8 cellular contexts compared by ENCODE assay signal in the genomic region with DNA sequence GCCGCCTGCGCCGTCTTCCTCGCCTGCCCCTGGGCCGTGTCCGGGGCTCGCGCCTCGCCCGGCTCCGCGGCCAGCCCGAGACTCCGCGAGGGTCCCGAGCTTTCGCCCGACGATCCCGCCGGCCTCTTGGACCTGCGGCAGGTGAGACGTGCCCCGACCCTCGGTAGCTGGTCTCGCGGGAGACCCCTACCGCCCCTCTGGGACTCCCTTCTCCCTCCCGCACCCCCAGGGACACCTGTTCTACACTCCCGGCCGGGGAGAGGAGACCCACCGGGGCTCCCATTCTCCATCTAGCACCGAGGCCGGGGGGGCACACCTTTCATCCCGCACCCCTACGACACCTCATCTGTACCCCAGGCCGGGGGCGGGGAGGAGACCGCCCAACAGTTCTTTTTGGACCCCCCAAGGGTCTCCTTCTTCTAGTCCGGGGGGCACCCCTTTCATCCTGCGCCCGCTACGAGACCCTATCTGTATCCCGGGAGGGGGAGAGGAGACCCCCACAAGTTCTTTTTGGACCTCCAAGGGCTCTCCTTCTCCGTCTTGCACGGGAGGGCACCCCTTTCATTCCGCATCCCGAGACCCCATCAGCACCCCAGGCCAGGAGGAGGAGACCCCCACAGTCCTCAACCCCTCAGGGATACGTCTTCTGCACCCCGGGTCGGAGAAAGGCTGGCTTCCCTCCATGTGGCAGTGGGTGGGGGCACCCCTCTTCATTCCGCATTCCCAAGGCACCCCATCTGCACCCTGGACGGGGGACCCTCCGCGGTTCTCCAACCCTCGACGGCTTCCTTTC. TPM values are rescaled to one million over a fixed set of nuclear protein-coding genes. Genes with fewer than 3 reads are reported as not detected.
DNase-seq lines count a peak whose midpoint lies in the region; ATAC-seq, FAIRE-seq and TF ChIP-seq lines count a peak whose summit lies in the region.

No MANE protein-coding gene starts in this region.

- 8% methylated on average over 43 of the region's 57 CpGs; no CpG with 5 or more reads in 1 of the 2 experiments for WGBS in H1 (ENCODE audit: extremely low coverage in 1 of 2, insufficient coverage in 1 of 2, insufficient read length in 1 of 2, insufficient replicate concordance in 2 of 2, low coverage in 1 of 2, low lambda C conversion rate in 2 of 2, missing lambda C conversion rate in 1 of 2), 2 experiments

- no peak overlapping the region for H2BK12ac ChIP-seq in H1 (ENCODE audit: low read depth, low read length)

- peaks cover 12% of the 10 kb centered on the region for H3K4me1 Mint-ChIP-seq in Caco-2 (ENCODE audit: low read depth, unreplicated experiment)

- H3K27ac ChIP-seq in H1 (ENCODE audit: low read depth, low read length), result no peak overlapping the region
- H3K27ac ChIP-seq in neutrophil, result no peak overlapping the region

- no peak overlapping the region for H2BK20ac ChIP-seq in H1 (ENCODE audit: low read length)

- H4K20me1 ChIP-seq in H1 (replicated peaks in 1 of 2; ENCODE audit: control insufficient read depth in 1 of 2, insufficient read depth in 2 of 2, low read length in 2 of 2), result peaks cover 0 to 4% of the 10 kb centered on the region in 2 experiments

- CTCF ChIA-PET in Caco-2 (lab: Charles Lee), result interaction anchor here (0.6 to 1.1 kb wide), 3 partner anchors 13 to 207 kb away, joined by 3 to 5 read pairs (median 3); a partner anchor contains a TSS
- CTCF ChIA-PET in H1 (lab: Charles Lee; ENCODE audit: partially characterized antibody), result interaction anchor here (1.2 to 1.4 kb wide), 2 partner anchors 20 to 238 kb away, joined by 3 to 4 read pairs; no protein-coding TSS in a partner anchor

- H3K36me3 Mint-ChIP-seq in Caco-2 (ENCODE audit: insufficient read depth, unreplicated experiment), result peaks cover 12% of the 10 kb centered on the region

- POLR2A ChIA-PET in Caco-2 (lab: Charles Lee), result interaction anchor here (0.7 to 1.1 kb wide), 4 partner anchors 14 to 71 kb away, joined by 3 to 6 read pairs (median 4); no protein-coding TSS in a partner anchor
- POLR2A ChIA-PET in H1 (lab: Charles Lee; ENCODE audit: partially characterized antibody), result interaction anchor here (0.7 to 6.7 kb wide), 25 partner anchors 10 to 568 kb away, joined by 3 to 72 read pairs (median 3); a partner anchor contains a TSS

- peaks cover 3% of the 10 kb centered on the region for H3K27me3 Mint-ChIP-seq in Caco-2 (ENCODE audit: insufficient read depth, unreplicated experiment)

- no peak overlapping the region for H3K14ac ChIP-seq in H1 (ENCODE audit: insufficient read length)

- no peak overlapping the region for H3K56ac ChIP-seq in H1 (replicated peaks; ENCODE audit: insufficient read length, low read depth, low read length)

- peaks cover 4% of the 10 kb centered on the region for H3K79me1 ChIP-seq in H1 (ENCODE audit: low read depth, low read length)

- 0 out of 2 replicates have a peak, but pooled peaks cover 6% of the 10 kb centered on the region for H3K4me1 ChIP-seq in Caco-2
- peaks cover 5 to 29% (median 19%) of the 10 kb centered on the region in 4 experiments for H3K4me1 ChIP-seq in H1 (replicated peaks in 1 of 4; ENCODE audit: control insufficient read depth in 3 of 4, insufficient read depth in 4 of 4, low read length in 3 of 4)
- H3K4me1 ChIP-seq in neutrophil (ENCODE audit: control insufficient read depth in 1 of 2, insufficient read depth in 1 of 2, low read depth in 1 of 2, low read length in 1 of 2), result peaks cover 10 to 16% of the 10 kb centered on the region in 2 experiments

- no peaks in the 10 kb centered on the region for H3K79me2 ChIP-seq in H1 (ENCODE audit: control insufficient read depth in 1 of 2, insufficient read depth in 2 of 2, low read length in 2 of 2)

- H2BK5ac ChIP-seq in H1 (ENCODE audit: low read depth, low read length), result no peak overlapping the region

- TF ChIP-seq POLR2A in NB4 (IDR thresholded peaks at IDR 0.05; ENCODE audit: extremely low read depth, insufficient read length) (no peak), H1 (IDR thresholded peaks at IDR 0.05; ENCODE audit: control extremely low read depth in 1 of 2, low read depth in 2 of 2, low read length in 2 of 2) (no peak; a peak in 1 of 3 replicates)

- no peak overlapping the region for H3K23ac ChIP-seq in H1 (ENCODE audit: insufficient read length)

- H3K4ac ChIP-seq in H1 (replicated peaks; ENCODE audit: insufficient read length, low read depth, low read length), result no peak overlapping the region

- H3K9me3 ChIP-seq in Caco-2 (no peaks in the 10 kb centered on the region), H1 (ENCODE audit: insufficient read depth in 2 of 2, low read depth in 1 of 2, low read length in 1 of 2) (no peaks in the 10 kb centered on the region), neutrophil (no peaks in the 10 kb centered on the region)

- H2BK15ac ChIP-seq in H1 (ENCODE audit: low read length), result no peak overlapping the region

- no TSS peak for BruUV-seq in Caco-2 (replicated peaks; lab: Mats Ljungman, UMichigan)

- no peak for DNase-seq in Caco-2
- DNase-seq in NB4 (ENCODE audit: low read depth), result no peak
- DNase-seq in H1 (ENCODE audit: low read depth in 1 of 2, low spot score in 2 of 2), result no peak
- DNase-seq in activated effector memory CD4-positive, alpha-beta T cell treated with anti-CD3 and anti-CD28 coated beads, Interleukin-2, amount 50 U/mL, for 16 hours, result no peak
- DNase-seq in globus pallidus (ENCODE audit: low spot score), result no peak
- no peak for DNase-seq in H4 (ENCODE audit: low spot score)

- H3K9ac ChIP-seq in H1 (replicated peaks in 1 of 4; ENCODE audit: extremely low read depth in 1 of 4, low read depth in 3 of 4, low read length in 3 of 4), result peak overlapping the region in 2 of 4 experiments; percentile 4 to 69; a peak in 1 of 7 replicates

- H2AFZ ChIP-seq in H1 (ENCODE audit: low read length), result no peak overlapping the region

- H4K5ac ChIP-seq in H1 (ENCODE audit: insufficient read length, low read depth, low read length), result no peak overlapping the region

- TF ChIP-seq EP300 in H1 (IDR thresholded peaks at IDR 0.05; ENCODE audit: borderline replicate concordance in 1 of 2, low read depth in 2 of 2, low read length in 2 of 2), result no peak

- H4K91ac ChIP-seq in H1 (replicated peaks; ENCODE audit: insufficient read length, low read length), result no peak overlapping the region

- FAIRE-seq in H1 (lab: Jason Lieb, UNC), result no peak

- H3K4me2 ChIP-seq in H1 (ENCODE audit: insufficient read depth in 1 of 2, low read depth in 2 of 2, low read length in 2 of 2), result peak overlapping the region; percentile 98 to 100

- no peak for TF ChIP-seq RAD21 in H1 (IDR thresholded peaks at IDR 0.05 in 1 of 2, conservative IDR thresholded peaks at IDR 0.05 in 1 of 2; ENCODE audit: low read depth in 2 of 2, low read length in 2 of 2)

- peak overlapping the region; percentile 84 for H3K4me3 Mint-ChIP-seq in Caco-2 (ENCODE audit: unreplicated experiment)

- H3K4me3 ChIP-seq in Caco-2 (ENCODE audit: low read depth, low read length), result peak overlapping the region; percentile 69
- H3K4me3 ChIP-seq in NB4 (ENCODE audit: low read depth, low read length), result peak overlapping the region; percentile 38
- peak overlapping the region; percentile 68 to 89 (median 72) for H3K4me3 ChIP-seq in H1 (ENCODE audit: extremely low read depth in 1 of 4, insufficient read depth in 2 of 4, low read depth in 3 of 4, low read length in 4 of 4)
- peak overlapping the region; percentile 37 to 41 for H3K4me3 ChIP-seq in neutrophil (ENCODE audit: low read depth in 1 of 2, low read length in 1 of 2)

- H3K18ac ChIP-seq in H1 (ENCODE audit: extremely low read depth, low read length), result peak overlapping the region; percentile 71; the same call in 1 of the 2 replicates

- 0 out of 2 replicates have a peak overlapping the region, but pooled peaks have one; percentile 84 for H2AK5ac ChIP-seq in H1 (ENCODE audit: low read depth, low read length)

- H4K8ac ChIP-seq in H1 (ENCODE audit: extremely low read depth, insufficient read depth, low read length), result no peak overlapping the region

- H3K27ac Mint-ChIP-seq in Caco-2 (ENCODE audit: unreplicated experiment), result no peak overlapping the region

- no peak for ATAC-seq in HG03521 (IDR thresholded peaks at IDR 0.05; ENCODE audit: unreplicated experiment)

- H3K9me3 Mint-ChIP-seq in Caco-2 (ENCODE audit: unreplicated experiment), result peaks cover 9% of the 10 kb centered on the region

- H2BK120ac ChIP-seq in H1 (replicated peaks; ENCODE audit: low read depth, low read length), result no peak overlapping the region

- TF ChIP-seq CTCF in Caco-2 (IDR thresholded peaks at IDR 0.05; ENCODE audit: insufficient read depth in 1 of 2, low read depth in 1 of 2, low read length in 1 of 2, severe bottlenecking in 1 of 2, unreplicated experiment in 1 of 2) (no peak), NB4 (IDR thresholded peaks at IDR 0.05; ENCODE audit: low read depth, low read length) (no peak), H1 (IDR thresholded peaks at IDR 0.05; ENCODE audit: control extremely low read depth in 1 of 3, insufficient read depth in 1 of 3, low read depth in 1 of 3, low read length in 3 of 3) (no peak), neutrophil (IDR thresholded peaks at IDR 0.05) (no peak)

- H3K36me3 ChIP-seq in Caco-2 (ENCODE audit: control insufficient read depth, insufficient read depth, low read length), result no peaks in the 10 kb centered on the region
- no peaks in the 10 kb centered on the region; a peak in 1 of 8 replicates for H3K36me3 ChIP-seq in H1 (ENCODE audit: control insufficient read depth in 2 of 4, insufficient read depth in 4 of 4, low read length in 3 of 4)
- H3K36me3 ChIP-seq in neutrophil, result no peaks in the 10 kb centered on the region

- intact Hi-C loops in Caco-2 (cut with micrococcal nuclease; ENCODE audit: unreplicated experiment), result no loop called here

- no peaks in the 10 kb centered on the region for H3K27me3 ChIP-seq in Caco-2 (replicated peaks; ENCODE audit: control insufficient read depth, insufficient read depth, low read length)
- peaks cover 17 to 43% (median 39%) of the 10 kb centered on the region in 4 experiments for H3K27me3 ChIP-seq in H1 (replicated peaks in 1 of 4; ENCODE audit: control insufficient read depth in 3 of 4, extremely low read depth in 1 of 4, insufficient read depth in 3 of 4, low read length in 3 of 4)
- H3K27me3 ChIP-seq in neutrophil, result peaks cover 69% of the 10 kb centered on the region

- peaks cover 20% of the 10 kb centered on the region for H3K23me2 ChIP-seq in H1 (ENCODE audit: low read depth, low read length)

RNA-seq across cellular contexts. Expression of a gene that starts 0.5 kb away (rescaled TPM):
- total RNA-seq in Caco-2 (2022), result 0.77 and 1.3 TPM in 2 replicates
- 1.7 and 1.8 TPM in 2 replicates for total RNA-seq in H1 (2021; fragmentation: NEBNext Ultra II Directional; extraction: Animal tissue kit (Norgen Biotek cat#: 25700))
- polyA plus RNA-seq in H1 (2011; rRNA removed), result 4.4 TPM in 2 replicates
- polyA plus RNA-seq in H1 (2011; cell fraction: cytosol; rRNA removed), result 2.9 TPM
- polyA plus RNA-seq in H1 (2011; cell fraction: nucleus; rRNA removed), result 2.6 TPM
- 2.6 to 3.2 TPM (median 3.1 TPM) in 4 replicates for polyA plus RNA-seq in H1 (2012, experiment 1 of 2)
- 3.1 TPM for polyA plus RNA-seq in H1 (2012, experiment 2 of 2)
- polyA plus RNA-seq in H1 (2013, experiment 1 of 2), result 8.5 TPM
- polyA plus RNA-seq in H1 (2013, experiment 2 of 2), result 10.1 TPM
- polyA minus RNA-seq in H1 (2011; rRNA and poly(A)+ RNA removed), result 1.1 and 1.3 TPM in 2 replicates
- polyA minus RNA-seq in H1 (2011; cell fraction: cytosol; rRNA and poly(A)+ RNA removed), result 3.4 TPM
- polyA minus RNA-seq in H1 (2011; cell fraction: nucleus; rRNA and poly(A)+ RNA removed), result 5.8 TPM
- total RNA-seq in H4 (2014; rRNA removed; shearing (Covaris generic)), result 17.8 and 18.6 TPM in 2 replicates

RNA-seq across cellular contexts. Expression of a gene that starts 29.2 kb away (rescaled TPM):
- total RNA-seq in Caco-2 (2022), result 3.8 and 6.0 TPM in 2 replicates
- total RNA-seq in H1 (2021; fragmentation: NEBNext Ultra II Directional; extraction: Animal tissue kit (Norgen Biotek cat#: 25700)), result 21.2 and 30.4 TPM in 2 replicates
- 16.8 and 29.9 TPM in 2 replicates for polyA plus RNA-seq in H1 (2011; rRNA removed)
- 10.4 TPM for polyA plus RNA-seq in H1 (2011; cell fraction: cytosol; rRNA removed)
- 13.4 TPM for polyA plus RNA-seq in H1 (2011; cell fraction: nucleus; rRNA removed)
- 29.0 to 42.9 TPM (median 38.1 TPM) in 4 replicates for polyA plus RNA-seq in H1 (2012, experiment 1 of 2)
- polyA plus RNA-seq in H1 (2012, experiment 2 of 2), result 36.9 TPM
- polyA plus RNA-seq in H1 (2013, experiment 1 of 2), result 33.7 TPM
- polyA plus RNA-seq in H1 (2013, experiment 2 of 2), result 32.7 TPM
- polyA minus RNA-seq in H1 (2011; rRNA and poly(A)+ RNA removed), result 8.9 and 21.0 TPM in 2 replicates
- polyA minus RNA-seq in H1 (2011; cell fraction: cytosol; rRNA and poly(A)+ RNA removed), result 63.5 TPM
- polyA minus RNA-seq in H1 (2011; cell fraction: nucleus; rRNA and poly(A)+ RNA removed), result 20.5 TPM
- 0.87 and 9.2 TPM in 2 replicates for total RNA-seq in H4 (2014; rRNA removed; shearing (Covaris generic))

RNA-seq across cellular contexts. Expression of a gene that starts 49.8 kb away (rescaled TPM):
- total RNA-seq in Caco-2 (2022), result 3.5 and 4.4 TPM in 2 replicates
- 3.7 and 4.0 TPM in 2 replicates for total RNA-seq in H1 (2021; fragmentation: NEBNext Ultra II Directional; extraction: Animal tissue kit (Norgen Biotek cat#: 25700))
- polyA plus RNA-seq in H1 (2011; rRNA removed), result 3.6 and 3.9 TPM in 2 replicates
- 2.6 TPM for polyA plus RNA-seq in H1 (2011; cell fraction: cytosol; rRNA removed)
- polyA plus RNA-seq in H1 (2011; cell fraction: nucleus; rRNA removed), result 3.6 TPM
- polyA plus RNA-seq in H1 (2012, experiment 1 of 2), result 19.7 to 29.2 TPM (median 22.4 TPM) in 4 replicates
- polyA plus RNA-seq in H1 (2012, experiment 2 of 2), result 15.8 TPM
- polyA plus RNA-seq in H1 (2013, experiment 1 of 2), result 5.4 TPM
- polyA plus RNA-seq in H1 (2013, experiment 2 of 2), result 5.5 TPM
- polyA minus RNA-seq in H1 (2011; rRNA and poly(A)+ RNA removed), result 0.91 and 1.1 TPM in 2 replicates
- polyA minus RNA-seq in H1 (2011; cell fraction: cytosol; rRNA and poly(A)+ RNA removed), result 1.8 TPM
- polyA minus RNA-seq in H1 (2011; cell fraction: nucleus; rRNA and poly(A)+ RNA removed), result 1.6 TPM
- total RNA-seq in H4 (2014; rRNA removed; shearing (Covaris generic)), result 0.19 TPM in 1 of 2 replicates, not detected in the other

RNA-seq across cellular contexts. Expression of a gene that starts 59.6 kb away (rescaled TPM):
- not detected in 2 replicates for total RNA-seq in Caco-2 (2022)
- total RNA-seq in H1 (2021; fragmentation: NEBNext Ultra II Directional; extraction: Animal tissue kit (Norgen Biotek cat#: 25700)), result 0.84 and 1.3 TPM in 2 replicates
- 12.0 and 13.0 TPM in 2 replicates for polyA plus RNA-seq in H1 (2011; rRNA removed)
- 8.1 TPM for polyA plus RNA-seq in H1 (2011; cell fraction: cytosol; rRNA removed)
- 10.7 TPM for polyA plus RNA-seq in H1 (2011; cell fraction: nucleus; rRNA removed)
- 1.7 to 5.8 TPM (median 3.9 TPM) in 4 replicates for polyA plus RNA-seq in H1 (2012, experiment 1 of 2)
- polyA plus RNA-seq in H1 (2012, experiment 2 of 2), result 4.4 TPM
- polyA plus RNA-seq in H1 (2013, experiment 1 of 2), result 3.6 TPM
- 4.2 TPM for polyA plus RNA-seq in H1 (2013, experiment 2 of 2)
- 2.1 and 2.5 TPM in 2 replicates for polyA minus RNA-seq in H1 (2011; rRNA and poly(A)+ RNA removed)
- polyA minus RNA-seq in H1 (2011; cell fraction: cytosol; rRNA and poly(A)+ RNA removed), result 1.8 TPM
- polyA minus RNA-seq in H1 (2011; cell fraction: nucleus; rRNA and poly(A)+ RNA removed), result 2.3 TPM
- total RNA-seq in H4 (2014; rRNA removed; shearing (Covaris generic)), result 0.12 TPM in 1 of 2 replicates, not detected in the other
